Comparison of ENCODE assay signal across 9 cellular contexts in the genomic region with DNA sequence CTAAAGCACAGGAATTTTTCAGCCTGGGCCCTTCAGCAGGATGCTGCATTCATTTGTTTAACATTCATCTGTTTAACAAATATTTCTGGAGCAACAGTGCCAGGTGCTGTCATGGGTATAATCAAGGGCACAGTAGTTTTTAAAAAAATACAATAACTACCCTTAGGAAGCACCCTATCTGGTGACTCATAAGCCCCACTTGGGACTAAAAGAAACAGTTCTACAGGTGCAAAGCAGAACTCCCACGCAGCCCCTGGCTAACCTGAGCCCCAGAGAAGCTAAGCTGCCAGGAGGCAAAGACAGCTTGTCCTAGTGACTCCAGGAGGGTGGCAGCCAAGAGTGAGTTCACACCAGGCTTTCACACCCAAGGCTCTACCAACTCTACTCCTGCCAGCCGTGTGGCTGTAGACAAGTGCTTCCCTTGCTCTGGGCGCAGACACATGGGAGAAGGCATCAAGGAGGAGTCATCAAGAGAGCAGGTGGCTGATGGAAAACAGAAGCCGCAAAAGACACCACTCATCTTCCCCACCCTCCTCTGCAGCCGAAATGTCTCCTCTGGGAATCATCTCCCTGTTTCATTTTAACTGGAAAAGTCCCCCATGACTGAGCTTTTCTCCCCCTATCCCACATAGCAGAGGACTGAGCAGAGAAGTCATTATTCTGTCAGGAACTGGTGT. TPM values are rescaled to one million over a fixed set of nuclear protein-coding genes. Genes with fewer than 3 reads are reported as not detected.
DNase-seq lines count a peak whose midpoint lies in the region; ATAC-seq and TF ChIP-seq lines count a peak whose summit lies in the region.
"Had no signal": no experiment of that assay in that cellular context is flagged by ENCODE, and none has a peak within 500 bp of the region (broad histone marks: within the 10 kb centered on the region; RNA-seq: fewer than 3 reads in every experiment).

No MANE protein-coding gene starts in this region.

- H3K4me3 ChIP-seq in stomach, result no peak overlapping the region

- H3K4me1 ChIP-seq in stomach, result peaks cover 69 to 98% (median 83%) of the 10 kb centered on the region in 4 donors

- no peak for TF ChIP-seq POLR2A in stomach (IDR thresholded peaks at IDR 0.05)

- no peaks in the 10 kb centered on the region for H3K9me3 ChIP-seq in stomach

- ATAC-seq in GM19452 (IDR thresholded peaks at IDR 0.05; ENCODE audit: unreplicated experiment), result no peak

- no peak for TF ChIP-seq CTCF in stomach (IDR thresholded peaks at IDR 0.05)

- peak; percentile 12 for DNase-seq in NK-92 treated with Interleukin-12 subunit alpha and Interleukin-12 subunit beta, amount 100 ng/mL, for 24 hours (lab: John Stamatoyannopoulos, UW)
- DNase-seq in NK-92 (lab: John Stamatoyannopoulos, UW; ENCODE audit: unreplicated experiment) (no peak), NCI-H69 (lab: John Stamatoyannopoulos, UW) (peak; percentile 86), head of caudate nucleus (peak in 39 of 42 donors; percentile 56 to 93 (median 78)), stomach (no peak), GM19238 (ENCODE audit: insufficient read length, low spot score) (no peak), dedifferentiated amniotic fluid mesenchymal stem cell (ENCODE audit: extremely low spot score) (no peak)
- DNase-seq: stimulated activated naive CD4-positive, alpha-beta T cell treated with Interleukin-2 at 50 U/mL for 16 hours had no signal

- WGBS in stomach, 5 donors, result 50 to 67% (median 63%) methylated on average over 5 of the region's 5 CpGs

- no peaks in the 10 kb centered on the region for H3K36me3 ChIP-seq in stomach

- H3K27me3 ChIP-seq in stomach, result no peaks in the 10 kb centered on the region

- peak overlapping the region; percentile 65 to 99 (median 68) for H3K27ac ChIP-seq in stomach

- TF ChIP-seq EP300 in stomach (IDR thresholded peaks at IDR 0.05), result no peak

- intact Hi-C loops in head of caudate nucleus (cut with DNase I) (no loop called here), stomach (cut with DNase I; ENCODE audit: low total_unique reads) (no loop called here)

RNA-seq across cellular contexts. Expression of a gene that starts 14.4 kb away (rescaled TPM):
- total RNA-seq in stomach, result 100 to 1,000 TPM in 1 of 5 donors, 10 to 100 TPM in 4; 10.5 to 111 (median 23.6) TPM
- 10 to 100 TPM; 16.5 to 30.1 (median 19.8) TPM for polyA plus RNA-seq in stomach

RNA-seq across cellular contexts. Expression of a gene that starts 47.3 kb away (rescaled TPM):
- 100 to 1,000 TPM in 1 of 5 donors, 10 to 100 TPM in 3, 1 to 10 TPM in 1; 7.8 to 103 (median 31.0) TPM for total RNA-seq in stomach
- 10 to 100 TPM; 15.8 to 27.2 (median 19.7) TPM for polyA plus RNA-seq in stomach

Comparison
In these comparisons a context has a peak if more than half of its experiments do, and no peak if none do; other contexts are left out.
1. DNase-seq: peak in NK-92 treated with Interleukin-12 subunit alpha and Interleukin-12 subunit beta, amount 100 ng/mL, for 24 hours (single experiment), NCI-H69 (single experiment) and head of caudate nucleus (39 of 42); none in NK-92 (single experiment), stomach (single experiment), GM19238 (single experiment) and dedifferentiated amniotic fluid mesenchymal stem cell (single experiment).